Comparison of ENCODE assay signal across 19 cellular contexts in genomic region chr11:12524865-12525264, GRCh38.
"Had no signal": no experiment of that assay in that cellular context is flagged by ENCODE, and none has a peak within 500 bp of the region (broad histone marks: within the 10 kb centered on the region; RNA-seq: fewer than 3 reads in every experiment).

No MANE protein-coding gene starts in this region.

- H3K27ac ChIP-seq: ascending aorta, dorsolateral prefrontal cortex, hepatocyte, neural progenitor cell, parathyroid adenoma, testis, VCaP had no signal

- DNase-seq: activated CD4-positive, alpha-beta T cell treated with anti-CD3 and anti-CD28 coated beads for 1 hour; activated CD4-positive, alpha-beta T cell treated with anti-CD3 and anti-CD28 coated beads, Interleukin-2, amount 50 U/mL, for 4 hours; activated naive CD4-positive, alpha-beta T cell treated with anti-CD3 and anti-CD28 coated beads for 36 hours; activated naive CD8-positive, alpha-beta T cell treated with anti-CD3 and anti-CD28 coated beads, Interleukin-2, amount 50 U/mL, for 24 hours; activated T-cell treated with anti-CD3 and anti-CD28 coated beads for 4 hours; dorsolateral prefrontal cortex; erythroblast; stimulated activated naive CD8-positive, alpha-beta T cell treated with anti-CD3 and anti-CD28 coated beads, Interleukin-15, amount 100 ng/mL, for 72 hours; T-helper 1 cell; testis had no signal

- H3K27me3 ChIP-seq: ascending aorta, dorsolateral prefrontal cortex, hepatocyte, neural progenitor cell, testis had no signal

- H3K36me3 ChIP-seq: neural progenitor cell had no signal

- ATAC-seq: activated naive CD8-positive, alpha-beta T cell treated with anti-CD3 and anti-CD28 coated beads, Interleukin-2, amount 50 U/mL, for 24 hours; activated T-helper 17 cell treated with anti-CD3 and anti-CD28 coated beads, Interleukin-2, amount 50 U/mL, for 72 hours; SK-N-SH treated with all-trans-retinoic acid at 6 μM for 48 hours; stimulated activated naive CD8-positive, alpha-beta T cell treated with anti-CD3 and anti-CD28 coated beads, Interleukin-15, amount 100 ng/mL, for 72 hours had no signal

- H3K9ac ChIP-seq: neural progenitor cell, parathyroid adenoma had no signal

- H3K27me3 Mint-ChIP-seq: activated naive CD8-positive, alpha-beta T cell treated with anti-CD3 and anti-CD28 coated beads, Interleukin-2, amount 50 U/mL, for 24 hours; activated T-helper 17 cell treated with anti-CD3 and anti-CD28 coated beads, Interleukin-2, amount 50 U/mL, for 72 hours; stimulated activated naive CD8-positive, alpha-beta T cell treated with anti-CD3 and anti-CD28 coated beads, Interleukin-15, amount 100 ng/mL, for 72 hours had no signal

- H3K4me3 Mint-ChIP-seq: activated naive CD4-positive, alpha-beta T cell treated with anti-CD3 and anti-CD28 coated beads for 36 hours; activated naive CD8-positive, alpha-beta T cell treated with anti-CD3 and anti-CD28 coated beads, Interleukin-2, amount 50 U/mL, for 24 hours; activated T-helper 17 cell treated with anti-CD3 and anti-CD28 coated beads, Interleukin-2, amount 50 U/mL, for 72 hours; mesothelial cell of epicardium; neural progenitor cell; stimulated activated naive CD8-positive, alpha-beta T cell treated with anti-CD3 and anti-CD28 coated beads, Interleukin-15, amount 100 ng/mL, for 72 hours had no signal

- FAIRE-seq: bronchial epithelial cell had no signal

- H3K4me3 ChIP-seq: ascending aorta, dorsolateral prefrontal cortex, hepatocyte, neural progenitor cell, testis had no signal

- H3K9me3 ChIP-seq: ascending aorta, testis had no signal

- H3K4me1 ChIP-seq: ascending aorta, neural progenitor cell, parathyroid adenoma, testis had no signal

- H3K4me1 Mint-ChIP-seq: activated naive CD8-positive, alpha-beta T cell treated with anti-CD3 and anti-CD28 coated beads, Interleukin-2, amount 50 U/mL, for 24 hours; activated T-helper 17 cell treated with anti-CD3 and anti-CD28 coated beads, Interleukin-2, amount 50 U/mL, for 72 hours; stimulated activated naive CD8-positive, alpha-beta T cell treated with anti-CD3 and anti-CD28 coated beads, Interleukin-15, amount 100 ng/mL, for 72 hours had no signal

- H3K27ac Mint-ChIP-seq: activated naive CD4-positive, alpha-beta T cell treated with anti-CD3 and anti-CD28 coated beads for 36 hours; activated naive CD8-positive, alpha-beta T cell treated with anti-CD3 and anti-CD28 coated beads, Interleukin-2, amount 50 U/mL, for 24 hours; activated T-helper 17 cell treated with anti-CD3 and anti-CD28 coated beads, Interleukin-2, amount 50 U/mL, for 72 hours; mesothelial cell of epicardium had no signal

- H3K9me3 Mint-ChIP-seq: activated naive CD4-positive, alpha-beta T cell treated with anti-CD3 and anti-CD28 coated beads for 36 hours; activated naive CD8-positive, alpha-beta T cell treated with anti-CD3 and anti-CD28 coated beads, Interleukin-2, amount 50 U/mL, for 24 hours; activated T-helper 17 cell treated with anti-CD3 and anti-CD28 coated beads, Interleukin-2, amount 50 U/mL, for 72 hours; mesothelial cell of epicardium; neural progenitor cell; stimulated activated naive CD8-positive, alpha-beta T cell treated with anti-CD3 and anti-CD28 coated beads, Interleukin-15, amount 100 ng/mL, for 72 hours had no signal
